10 cellular contexts compared by ENCODE assay signal in genomic region chr14:39364509-39364908, GRCh38.
"Had no signal": no experiment of that assay in that cellular context is flagged by ENCODE, and none has a peak within 500 bp of the region (broad histone marks: within the 10 kb centered on the region; RNA-seq: fewer than 3 reads in every experiment).

No MANE protein-coding gene starts in this region.

- H3K27ac Mint-ChIP-seq: GM23338, H9, HFFc6 had no signal

- DNase-seq: H9, HCEC 1CT, HFFc6, KBM-7 had no signal

- H2AFZ ChIP-seq: GM23338 had no signal

- H3K4me2 ChIP-seq: GM23338, KMS-11 had no signal

- ATAC-seq: GM23338 had no signal

- H3K27ac ChIP-seq: KMS-11 had no signal

- H3K27me3 Mint-ChIP-seq: IgD-negative memory B cell had no signal

- H3K4me3 ChIP-seq: GM23338 had no signal

- FAIRE-seq: H1, H54, HTR-8/SVneo had no signal

- H3K9ac ChIP-seq: KMS-11 had no signal

- H3K4me3 Mint-ChIP-seq: GM23338, H9, HFFc6 had no signal
